9 cellular contexts compared by ENCODE assay signal in the genomic region with DNA sequence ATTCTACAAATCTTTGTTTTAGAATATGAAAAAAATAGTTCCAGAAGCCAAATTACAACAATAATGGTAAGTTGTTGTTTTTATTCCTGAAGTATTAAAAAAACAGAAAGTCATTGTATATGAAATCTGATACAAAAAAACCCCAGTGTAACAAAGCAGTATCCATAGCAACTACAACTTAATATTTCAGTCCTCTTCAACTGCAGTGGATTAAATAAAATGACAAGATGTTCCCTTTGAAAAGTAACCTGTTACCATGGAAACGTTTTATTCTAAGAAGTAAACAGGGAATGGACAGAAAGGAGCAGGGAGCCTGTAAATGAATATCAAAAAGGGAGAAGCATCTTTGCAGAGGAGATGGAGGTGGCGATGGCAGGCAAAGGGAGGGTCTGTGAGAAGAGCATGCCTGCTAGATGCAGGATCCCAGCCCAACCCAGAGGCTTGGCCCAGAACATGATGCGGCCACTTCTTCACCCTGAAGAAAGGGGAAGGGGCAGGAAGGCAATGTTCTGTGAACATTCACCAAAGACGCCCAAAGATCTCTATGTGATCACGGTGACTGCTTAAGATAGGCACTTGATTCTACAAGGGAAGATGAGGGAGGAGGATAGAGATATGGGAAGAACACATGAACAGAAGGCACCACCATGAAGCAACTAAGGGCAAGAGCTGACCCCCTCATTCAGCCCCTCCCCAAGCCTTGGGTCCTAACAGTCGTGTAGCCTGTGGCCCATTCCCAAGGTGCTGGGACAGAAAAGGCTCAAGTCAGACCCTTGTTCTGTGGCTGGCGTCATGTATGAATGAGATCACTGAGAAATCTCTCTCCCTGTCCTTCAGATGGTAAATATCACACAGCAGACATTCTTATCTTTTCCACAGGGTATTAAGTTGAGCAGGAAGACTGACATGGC.
DNase-seq lines count a peak whose midpoint lies in the region; ATAC-seq and TF ChIP-seq lines count a peak whose summit lies in the region.
"Had no signal": no experiment of that assay in that cellular context is flagged by ENCODE, and none has a peak within 500 bp of the region (broad histone marks: within the 10 kb centered on the region; RNA-seq: fewer than 3 reads in every experiment).

No MANE protein-coding gene starts in this region.

- TF ChIP-seq CTCF in spleen (IDR thresholded peaks at IDR 0.05 in 8 of 11, conservative IDR thresholded peaks at IDR 0.05 in 3 of 11) = no peak

- H3K9me3 ChIP-seq in spleen = no peaks in the 10 kb centered on the region

- no peak overlapping the region for H3K4me3 ChIP-seq in spleen

- no peak for TF ChIP-seq POLR2A in spleen (IDR thresholded peaks at IDR 0.05)

- H3K4me1 Mint-ChIP-seq in activated T-helper 1 cell treated with anti-CD3 and anti-CD28 coated beads, Interleukin-12 subunit alpha, Interleukin-12 subunit beta, Interleukin-2, Interleukin-4 antibody, amounts not matched to agents 30 ng/mL and 10 ng/mL and 1 ng/mL, durations not matched to agents 14 hours and 24 hours and 36 hours (ENCODE audit: low read depth) = peaks cover 53% of the 10 kb centered on the region

- H3K27me3 Mint-ChIP-seq in activated T-helper 1 cell treated with anti-CD3 and anti-CD28 coated beads, Interleukin-12 subunit alpha, Interleukin-12 subunit beta, Interleukin-2, Interleukin-4 antibody, amounts not matched to agents 30 ng/mL and 10 ng/mL and 1 ng/mL, durations not matched to agents 14 hours and 24 hours and 36 hours (ENCODE audit: insufficient read depth) = no peaks in the 10 kb centered on the region

- no peaks in the 10 kb centered on the region for H3K9me3 Mint-ChIP-seq in activated T-helper 1 cell treated with anti-CD3 and anti-CD28 coated beads, Interleukin-12 subunit alpha, Interleukin-12 subunit beta, Interleukin-2, Interleukin-4 antibody, amounts not matched to agents 30 ng/mL and 10 ng/mL and 1 ng/mL, durations not matched to agents 14 hours and 24 hours and 36 hours

- H3K4me1 ChIP-seq in spleen = peaks cover 10 to 91% (median 34%) of the 10 kb centered on the region in 6 donors

- peak; percentile 61 for DNase-seq in M059J (ENCODE audit: low read depth)
- no peak for DNase-seq in activated T-helper 1 cell treated with anti-CD3 and anti-CD28 coated beads, Interleukin-12 subunit alpha, Interleukin-12 subunit beta, Interleukin-2, Interleukin-4 antibody, amounts not matched to agents 30 ng/mL and 10 ng/mL and 1 ng/mL, durations not matched to agents 14 hours and 24 hours and 36 hours (ENCODE audit: low spot score)
- no peak for DNase-seq in left ventricle myocardium superior
- DNase-seq in spleen = no peak
- no peak for DNase-seq in ecto neural progenitor cell (ENCODE audit: low spot score)
- DNase-seq in RKO (ENCODE audit: low spot score) = no peak
- DNase-seq: activated CD8-positive, alpha-beta memory T cell treated with anti-CD3 and anti-CD28 coated beads, Interleukin-2, amount 50 U/mL, for 4 hours had no signal

- no peaks in the 10 kb centered on the region for H3K27me3 ChIP-seq in spleen (replicated peaks in 1 of 7)

- no peak overlapping the region for H3K4me3 Mint-ChIP-seq in activated T-helper 1 cell treated with anti-CD3 and anti-CD28 coated beads, Interleukin-12 subunit alpha, Interleukin-12 subunit beta, Interleukin-2, Interleukin-4 antibody, amounts not matched to agents 30 ng/mL and 10 ng/mL and 1 ng/mL, durations not matched to agents 14 hours and 24 hours and 36 hours

- intact Hi-C loops in activated T-helper 1 cell treated with anti-CD3 and anti-CD28 coated beads, Interleukin-12 subunit alpha, Interleukin-12 subunit beta, Interleukin-2, Interleukin-4 antibody, amounts not matched to agents 30 ng/mL and 10 ng/mL and 1 ng/mL, durations not matched to agents 14 hours and 24 hours and 36 hours (cut with micrococcal nuclease) = no loop called here
- intact Hi-C loops in left ventricle myocardium superior (cut with micrococcal nuclease) (no loop called here), spleen (cut with DNase I; ENCODE audit: low total_unique reads) (no loop called here)

- H3K27ac Mint-ChIP-seq in activated T-helper 1 cell treated with anti-CD3 and anti-CD28 coated beads, Interleukin-12 subunit alpha, Interleukin-12 subunit beta, Interleukin-2, Interleukin-4 antibody, amounts not matched to agents 30 ng/mL and 10 ng/mL and 1 ng/mL, durations not matched to agents 14 hours and 24 hours and 36 hours = peak overlapping the region; percentile 43

- peaks cover 0 to 12% (median 0%) of the 10 kb centered on the region in 6 donors for H3K36me3 ChIP-seq in spleen

- peaks cover 32% of the 10 kb centered on the region for H3K36me3 Mint-ChIP-seq in activated T-helper 1 cell treated with anti-CD3 and anti-CD28 coated beads, Interleukin-12 subunit alpha, Interleukin-12 subunit beta, Interleukin-2, Interleukin-4 antibody, amounts not matched to agents 30 ng/mL and 10 ng/mL and 1 ng/mL, durations not matched to agents 14 hours and 24 hours and 36 hours (ENCODE audit: low read depth)

- WGBS in spleen, 5 donors = 75 to 84% (median 81%) methylated on average over 7 of the region's 7 CpGs

- peak overlapping the region in 5 of 8 donors; percentile 31 to 58 (median 44) for H3K27ac ChIP-seq in spleen

- ATAC-seq in left ventricle myocardium superior (peak; percentile 39), HG03432 (IDR thresholded peaks at IDR 0.05; ENCODE audit: unreplicated experiment) (no peak), GM21576 (IDR thresholded peaks at IDR 0.05; ENCODE audit: unreplicated experiment) (no peak)
